8 cellular contexts compared by ENCODE assay signal in the genomic region with DNA sequence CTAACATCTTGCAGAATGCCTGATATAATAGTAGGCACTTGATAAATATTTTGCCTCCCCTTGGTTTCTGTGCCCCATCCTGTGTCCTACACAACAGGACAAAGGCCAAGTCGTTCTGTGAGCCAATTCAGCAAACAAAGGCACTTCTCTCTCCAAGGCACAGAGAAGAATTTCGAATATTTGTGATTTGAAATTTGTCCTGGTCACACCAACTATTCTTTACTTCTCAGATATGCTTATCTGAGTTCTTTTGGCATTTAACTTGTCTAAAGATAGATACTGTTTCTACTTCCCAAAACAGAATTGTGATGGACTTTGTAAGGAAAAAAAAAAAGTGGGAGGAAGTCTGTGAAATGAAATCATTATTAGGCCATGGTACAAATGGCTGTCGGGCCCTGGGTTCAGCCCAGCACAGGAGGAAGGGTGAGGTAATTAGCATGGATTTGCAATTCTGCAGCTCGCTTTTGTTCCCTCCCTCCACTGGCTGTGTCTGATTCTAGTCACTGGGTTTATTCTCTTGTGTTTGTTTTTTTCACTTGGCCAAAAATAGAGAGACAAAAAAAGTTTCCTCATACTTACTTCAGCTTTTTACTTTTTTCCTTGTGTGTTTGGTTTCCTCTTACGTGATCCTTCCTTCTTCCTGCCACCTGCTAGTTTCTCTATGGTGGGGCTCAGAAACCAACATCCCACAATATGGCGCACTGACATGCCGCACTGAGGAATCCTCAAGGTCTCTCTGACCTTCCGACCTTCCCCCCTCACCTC.
A peak's percentile ranks its signal among the peaks of the same experiment; 100 is the strongest.
DNase-seq lines count a peak whose midpoint lies in the region; ATAC-seq, FAIRE-seq and TF ChIP-seq lines count a peak whose summit lies in the region.

No MANE protein-coding gene starts in this region.

- no peaks in the 10 kb centered on the region for H3K9me2 ChIP-seq in OCI-LY7 (ENCODE audit: insufficient read depth, low read length)

- peak overlapping the region; percentile 28 for H3K4me3 ChIP-seq in OCI-LY7 (ENCODE audit: low read depth, low read length, poor library complexity, severe bottlenecking)
- H3K4me3 ChIP-seq in right atrium auricular region = no peak overlapping the region
- no peak overlapping the region for H3K4me3 ChIP-seq in small intestine (ENCODE audit: low read depth in 1 of 2, low read length in 2 of 2)

- WGBS in small intestine, 3 donors = 47 to 55% (median 52%) methylated on average over 8 of the region's 8 CpGs

- intact Hi-C loops in OCI-LY7 (cut with micrococcal nuclease; ENCODE audit: unreplicated experiment) = loop anchor here (1.0 kb wide), 1 partner anchor 95 kb away; no protein-coding TSS in a partner anchor

- ATAC-seq in GM19438 (IDR thresholded peaks at IDR 0.05; ENCODE audit: low read depth, unreplicated experiment) (peak; percentile 50), HG02610 (IDR thresholded peaks at IDR 0.05; ENCODE audit: unreplicated experiment) (no peak)

- H2AFZ ChIP-seq in OCI-LY7 (ENCODE audit: low read length) = peak overlapping the region; percentile 92

- POLR2A ChIA-PET in OCI-LY7 (lab: Charles Lee) = interaction anchor here (0.9 to 3.3 kb wide), 5 partner anchors 9 to 95 kb away, joined by 3 to 14 read pairs (median 6); no protein-coding TSS in a partner anchor

- H3K4me1 ChIP-seq in OCI-LY7 (ENCODE audit: insufficient read depth, low read length, poor library complexity, severe bottlenecking) (peaks cover 30% of the 10 kb centered on the region), right atrium auricular region (peaks cover 0 to 20% of the 10 kb centered on the region in 2 donors), small intestine (ENCODE audit: control insufficient read depth in 2 of 2, insufficient read depth in 1 of 2, low read depth in 1 of 2, low read length in 1 of 2) (no peaks in the 10 kb centered on the region)

- TF ChIP-seq CTCF in OCI-LY7 (conservative IDR thresholded peaks at IDR 0.05; ENCODE audit: low read length) (no peak), right atrium auricular region (IDR thresholded peaks at IDR 0.05) (no peak)

- no TSS peak for BruUV-seq in OCI-LY7 (replicated peaks; lab: Mats Ljungman, UMichigan)

- H3K4me2 ChIP-seq in OCI-LY7 (ENCODE audit: low read length) = peak overlapping the region; percentile 61

- no peaks in the 10 kb centered on the region; the same call in 1 of the 2 replicates for H3K9me3 ChIP-seq in OCI-LY7 (ENCODE audit: low read length)
- H3K9me3 ChIP-seq in right atrium auricular region = no peaks in the 10 kb centered on the region
- no peaks in the 10 kb centered on the region for H3K9me3 ChIP-seq in small intestine (ENCODE audit: control insufficient read depth, low read depth)

- H3K27me3 ChIP-seq in right atrium auricular region = no peaks in the 10 kb centered on the region
- no peaks in the 10 kb centered on the region for H3K27me3 ChIP-seq in small intestine (ENCODE audit: control insufficient read depth in 2 of 2, insufficient read depth in 2 of 2, low read length in 2 of 2)

- CTCF ChIA-PET in OCI-LY7 (lab: Charles Lee; ENCODE audit: unreplicated experiment) = interaction anchor here (0.6 kb wide), 1 partner anchor 257 kb away, joined by 3 read pairs; no protein-coding TSS in a partner anchor

- H4K20me1 ChIP-seq in OCI-LY7 (ENCODE audit: insufficient read depth, low read length) = no peaks in the 10 kb centered on the region

- H3K36me3 ChIP-seq in OCI-LY7 (ENCODE audit: insufficient read depth, low read length) (no peaks in the 10 kb centered on the region; the same call in 1 of the 2 replicates), right atrium auricular region (no peaks in the 10 kb centered on the region), small intestine (ENCODE audit: control insufficient read depth in 2 of 2, insufficient read depth in 2 of 2, low read length in 2 of 2) (no peaks in the 10 kb centered on the region)

- H3K27ac ChIP-seq in OCI-LY7 (ENCODE audit: low read depth, low read length, poor library complexity, severe bottlenecking) (peak overlapping the region; percentile 79), right atrium auricular region (peak overlapping the region; percentile 68 to 79), small intestine (ENCODE audit: low read depth in 1 of 2, low read length in 1 of 2) (peak overlapping the region; percentile 8 to 36)

- no peaks in the 10 kb centered on the region for H3K79me2 ChIP-seq in OCI-LY7 (ENCODE audit: insufficient read depth, low read depth, low read length)

- no peak for FAIRE-seq in small intestine (lab: Jason Lieb, UNC)

- DNase-seq in OCI-LY7 (ENCODE audit: low spot score) (peak; percentile 61), right atrium auricular region (ENCODE audit: low spot score) (peak; percentile 84), small intestine (peak; percentile 44), T-helper 9 cell (no peak), dermis blood vessel endothelial cell (no peak)
- no peak for DNase-seq in effector CD4-positive, alpha-beta T cell

Comparison
In these comparisons a context has a peak if more than half of its experiments do, and no peak if none do; other contexts are left out.
1. DNase-seq: peak in OCI-LY7 (single experiment), right atrium auricular region (single experiment) and small intestine (single experiment); none in T-helper 9 cell (single experiment), effector CD4-positive, alpha-beta T cell (single experiment) and dermis blood vessel endothelial cell (single experiment).
2. H3K27ac ChIP-seq: peak in every context shown above with its lines; median percentile 79 in OCI-LY7; 74 in right atrium auricular region; 22 in small intestine.